ENCODE assay signal across 1 cellular context in genomic region chr2:33366473-33366872, GRCh38.
TF ChIP-seq lines count a peak whose summit lies in the region.

No MANE protein-coding gene starts in this region.

TF ChIP-seq in K562, 482 proteins besides CTCF, POLR2A, EP300 and RAD21 (continued from another document):
- TF ChIP-seq CHD7 (IDR thresholded peaks at IDR 0.05; ENCODE audit: low read depth, low read length): no peak
- peak; percentile 60; the same call in 1 of the 2 replicates for TF ChIP-seq HMBOX1 (IDR thresholded peaks at IDR 0.05)
